In genomic region chr11:78555592-78555991, GRCh38 we compare ENCODE assay signal across 13 cellular contexts. TPM values are rescaled to one million over a fixed set of nuclear protein-coding genes. Genes with fewer than 3 reads are reported as not detected.
DNase-seq lines count a peak whose midpoint lies in the region; ATAC-seq and TF ChIP-seq lines count a peak whose summit lies in the region.
"Had no signal": no experiment of that assay in that cellular context is flagged by ENCODE, and none has a peak within 500 bp of the region (broad histone marks: within the 10 kb centered on the region; RNA-seq: fewer than 3 reads in every experiment).

No MANE protein-coding gene starts in this region.

- intact Hi-C loops in activated CD4-positive, alpha-beta T cell treated with anti-CD3 and anti-CD28 coated beads, Interleukin-2, amount 10 ng/mL, durations not matched to agents 24 days and 14 days (cut with micrococcal nuclease), result no loop called here

- TF ChIP-seq CTCF in mesothelial cell of epicardium (IDR thresholded peaks at IDR 0.05; ENCODE audit: unreplicated experiment), result no peak

- H3K4me1 Mint-ChIP-seq in activated CD4-positive, alpha-beta T cell treated with anti-CD3 and anti-CD28 coated beads, Interleukin-2, amount 10 ng/mL, durations not matched to agents 24 days and 14 days, result peaks cover 34% of the 10 kb centered on the region
- peaks cover 33% of the 10 kb centered on the region for H3K4me1 Mint-ChIP-seq in stimulated activated naive CD8-positive, alpha-beta T cell treated with anti-CD3 and anti-CD28 coated beads, Interleukin-15, Interleukin-2, amounts not matched to agents 100 ng/mL and 50 ng/mL, for 24 hours (ENCODE audit: low read depth)
- H3K4me1 Mint-ChIP-seq in memory B cell, result peaks cover 11% of the 10 kb centered on the region
- H3K4me1 Mint-ChIP-seq in mesothelial cell of epicardium, result peaks cover 11% of the 10 kb centered on the region

- no peaks in the 10 kb centered on the region for H3K27me3 Mint-ChIP-seq in activated CD4-positive, alpha-beta T cell treated with anti-CD3 and anti-CD28 coated beads, Interleukin-2, amount 10 ng/mL, durations not matched to agents 24 days and 14 days
- H3K27me3 Mint-ChIP-seq in stimulated activated naive CD8-positive, alpha-beta T cell treated with anti-CD3 and anti-CD28 coated beads, Interleukin-15, Interleukin-2, amounts not matched to agents 100 ng/mL and 50 ng/mL, for 24 hours, result no peaks in the 10 kb centered on the region
- no peaks in the 10 kb centered on the region for H3K27me3 Mint-ChIP-seq in memory B cell
- H3K27me3 Mint-ChIP-seq in mesothelial cell of epicardium (ENCODE audit: low read depth), result no peaks in the 10 kb centered on the region

- peaks cover 21% of the 10 kb centered on the region for H3K9me3 Mint-ChIP-seq in activated CD4-positive, alpha-beta T cell treated with anti-CD3 and anti-CD28 coated beads, Interleukin-2, amount 10 ng/mL, durations not matched to agents 24 days and 14 days
- peaks cover 3% of the 10 kb centered on the region for H3K9me3 Mint-ChIP-seq in stimulated activated naive CD8-positive, alpha-beta T cell treated with anti-CD3 and anti-CD28 coated beads, Interleukin-15, Interleukin-2, amounts not matched to agents 100 ng/mL and 50 ng/mL, for 24 hours
- H3K9me3 Mint-ChIP-seq in memory B cell (no peaks in the 10 kb centered on the region), mesothelial cell of epicardium (peaks cover 12% of the 10 kb centered on the region)
- H3K9me3 Mint-ChIP-seq: CD8-positive, alpha-beta T cell had no signal

- H3K4me3 Mint-ChIP-seq in activated CD4-positive, alpha-beta T cell treated with anti-CD3 and anti-CD28 coated beads, Interleukin-2, amount 10 ng/mL, durations not matched to agents 24 days and 14 days, result no peak overlapping the region
- H3K4me3 Mint-ChIP-seq in stimulated activated naive CD8-positive, alpha-beta T cell treated with anti-CD3 and anti-CD28 coated beads, Interleukin-15, Interleukin-2, amounts not matched to agents 100 ng/mL and 50 ng/mL, for 24 hours, result no peak overlapping the region
- no peak overlapping the region for H3K4me3 Mint-ChIP-seq in memory B cell
- H3K4me3 Mint-ChIP-seq in mesothelial cell of epicardium, result no peak overlapping the region
- H3K4me3 Mint-ChIP-seq: CD14-positive monocyte; CD8-positive, alpha-beta T cell; H9 had no signal

- no peak for ATAC-seq in stimulated activated naive CD8-positive, alpha-beta T cell treated with anti-CD3 and anti-CD28 coated beads, Interleukin-15, Interleukin-2, amounts not matched to agents 100 U/mL and 50 U/mL, for 24 hours
- ATAC-seq in memory B cell (ENCODE audit: low read depth) (no peak), GM21576 (IDR thresholded peaks at IDR 0.05; ENCODE audit: unreplicated experiment) (no peak)
- ATAC-seq: CD8-positive, alpha-beta T cell had no signal

- peak overlapping the region; percentile 23 for H3K27ac Mint-ChIP-seq in activated CD4-positive, alpha-beta T cell treated with anti-CD3 and anti-CD28 coated beads, Interleukin-2, amount 10 ng/mL, durations not matched to agents 24 days and 14 days
- H3K27ac Mint-ChIP-seq in stimulated activated naive CD8-positive, alpha-beta T cell treated with anti-CD3 and anti-CD28 coated beads, Interleukin-15, Interleukin-2, amounts not matched to agents 100 ng/mL and 50 ng/mL, for 24 hours, result peak overlapping the region; percentile 12
- H3K27ac Mint-ChIP-seq in memory B cell (peak overlapping the region; percentile 49), mesothelial cell of epicardium (no peak overlapping the region)
- H3K27ac Mint-ChIP-seq: CD14-positive monocyte; CD8-positive, alpha-beta T cell had no signal

- H3K36me3 Mint-ChIP-seq in activated CD4-positive, alpha-beta T cell treated with anti-CD3 and anti-CD28 coated beads, Interleukin-2, amount 10 ng/mL, durations not matched to agents 24 days and 14 days (ENCODE audit: low read depth), result peaks cover 63% of the 10 kb centered on the region
- H3K36me3 Mint-ChIP-seq in stimulated activated naive CD8-positive, alpha-beta T cell treated with anti-CD3 and anti-CD28 coated beads, Interleukin-15, Interleukin-2, amounts not matched to agents 100 ng/mL and 50 ng/mL, for 24 hours (ENCODE audit: low read depth), result peaks cover 66% of the 10 kb centered on the region
- peaks cover 33% of the 10 kb centered on the region for H3K36me3 Mint-ChIP-seq in memory B cell
- peaks cover 59% of the 10 kb centered on the region for H3K36me3 Mint-ChIP-seq in mesothelial cell of epicardium

- DNase-seq in activated CD4-positive, alpha-beta T cell treated with anti-CD3 and anti-CD28 coated beads, Interleukin-2, amount 10 ng/mL, durations not matched to agents 24 days and 14 days, result no peak
- DNase-seq in activated CD4-positive, alpha-beta T cell treated with anti-CD3 and anti-CD28 coated beads, Interleukin-2, amount 50 U/mL, for 48 hours, result no peak
- no peak for DNase-seq in stimulated activated naive CD8-positive, alpha-beta T cell treated with anti-CD3 and anti-CD28 coated beads, Interleukin-15, Interleukin-2, amounts not matched to agents 100 U/mL and 50 U/mL, for 24 hours
- DNase-seq in memory B cell (ENCODE audit: low spot score in 2 of 2) (no peak), mesothelial cell of epicardium (ENCODE audit: low spot score in 2 of 2, unreplicated experiment in 2 of 2) (no peak)
- DNase-seq: Calu3; CD8-positive, alpha-beta T cell; DMS79 treated with DMSO at 0.1 percent for 48 hours; GF-D8; H9 had no signal

RNA-seq across cellular contexts. Expression of gene NARS2, which starts 19.1 kb away (rescaled TPM):
- total RNA-seq in activated CD4-positive, alpha-beta T cell treated with anti-CD3 and anti-CD28 coated beads, Interleukin-2, amount 10 ng/mL, durations not matched to agents 24 days and 14 days, result 38.0 and 43.3 TPM in 2 replicates
- total RNA-seq in mesothelial cell of epicardium, result 20.9 to 23.5 TPM (median 23.1 TPM) in 3 replicates
